16 cellular contexts compared by ENCODE assay signal in genomic region chr17:8732406-8733065, GRCh38.
"Had no signal": no experiment of that assay in that cellular context is flagged by ENCODE, and none has a peak within 500 bp of the region (broad histone marks: within the 10 kb centered on the region; RNA-seq: fewer than 3 reads in every experiment).

No MANE protein-coding gene starts in this region.

- H3K27ac ChIP-seq: gastroesophageal sphincter, transverse colon, VCaP had no signal

- ATAC-seq: gastroesophageal sphincter; left lobe of liver; naive thymus-derived CD4-positive, alpha-beta T cell; SK-N-SH treated with all-trans-retinoic acid at 6 μM for 48 hours; stimulated activated effector memory CD8-positive, alpha-beta T cell treated with anti-CD3 and anti-CD28 coated beads, Interleukin-12 subunit alpha, Interleukin-12 subunit beta, amount 100 ng/mL, for 72 hours had no signal

- H3K9me3 ChIP-seq: gastroesophageal sphincter, transverse colon had no signal

- H3K4me3 ChIP-seq: gastroesophageal sphincter, transverse colon had no signal

- DNase-seq: activated CD4-positive, alpha-beta memory T cell treated with anti-CD3 and anti-CD28 coated beads for 36 hours; activated naive CD4-positive, alpha-beta T cell treated with anti-CD3 and anti-CD28 coated beads, Interleukin-2, amount 10 ng/mL, durations not matched to agents 7 days and 5 days; activated T-cell treated with anti-CD3 and anti-CD28 coated beads, Interleukin-2, amount 50 U/mL, for 24 hours; central memory CD4-positive, alpha-beta T cell; effector memory CD4-positive, alpha-beta T cell; mammary epithelial cell; naive thymus-derived CD4-positive, alpha-beta T cell; stimulated activated CD4-positive, alpha-beta T cell treated with anti-CD3 and anti-CD28 coated beads, Interleukin-12 subunit alpha, Interleukin-12 subunit beta, amount 100 ng/mL, for 4 hours; T-helper 1 cell; T1000; transverse colon had no signal

- H3K36me3 ChIP-seq: gastroesophageal sphincter, transverse colon had no signal
